Comparison of ENCODE assay signal across 1 cellular context in the genomic region with DNA sequence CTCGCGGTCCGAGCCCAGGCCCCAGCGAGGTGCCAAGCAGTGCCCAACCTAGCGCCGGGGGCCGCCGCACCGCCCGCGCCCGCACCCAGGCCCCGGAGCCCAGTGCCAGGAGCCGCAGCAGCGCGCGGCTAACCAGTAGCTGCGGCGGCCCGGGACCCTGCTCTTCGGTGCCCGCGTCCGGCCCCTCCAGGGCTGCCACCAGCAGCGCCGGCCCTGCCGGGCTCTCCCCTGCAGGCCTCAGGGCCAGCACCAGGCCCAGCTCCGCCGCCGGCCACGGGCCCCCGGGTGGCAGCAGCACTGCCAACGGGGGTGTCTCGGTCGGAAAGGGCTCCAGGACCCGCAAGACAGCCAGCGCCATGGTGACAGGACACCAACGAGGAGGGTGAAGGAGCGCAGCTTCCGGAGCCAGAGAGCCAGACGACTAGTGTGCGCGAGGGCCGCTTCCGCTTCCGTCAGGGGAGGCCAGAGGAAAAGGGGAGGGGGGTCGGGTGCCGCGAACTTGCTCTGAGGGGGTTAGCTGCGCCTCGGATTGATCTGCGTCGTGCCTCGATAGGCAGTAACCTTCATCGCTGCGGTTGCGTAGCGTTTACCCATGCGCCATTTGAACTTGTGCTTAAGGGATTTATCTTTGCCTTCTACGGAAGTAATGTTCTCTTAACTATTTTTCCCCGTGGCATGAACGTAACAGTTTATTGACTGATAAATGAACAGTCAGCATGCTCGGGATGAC.
A peak's percentile ranks its signal among the peaks of the same experiment; 100 is the strongest.
TF ChIP-seq lines count a peak whose summit lies in the region.

A gene with protein sequence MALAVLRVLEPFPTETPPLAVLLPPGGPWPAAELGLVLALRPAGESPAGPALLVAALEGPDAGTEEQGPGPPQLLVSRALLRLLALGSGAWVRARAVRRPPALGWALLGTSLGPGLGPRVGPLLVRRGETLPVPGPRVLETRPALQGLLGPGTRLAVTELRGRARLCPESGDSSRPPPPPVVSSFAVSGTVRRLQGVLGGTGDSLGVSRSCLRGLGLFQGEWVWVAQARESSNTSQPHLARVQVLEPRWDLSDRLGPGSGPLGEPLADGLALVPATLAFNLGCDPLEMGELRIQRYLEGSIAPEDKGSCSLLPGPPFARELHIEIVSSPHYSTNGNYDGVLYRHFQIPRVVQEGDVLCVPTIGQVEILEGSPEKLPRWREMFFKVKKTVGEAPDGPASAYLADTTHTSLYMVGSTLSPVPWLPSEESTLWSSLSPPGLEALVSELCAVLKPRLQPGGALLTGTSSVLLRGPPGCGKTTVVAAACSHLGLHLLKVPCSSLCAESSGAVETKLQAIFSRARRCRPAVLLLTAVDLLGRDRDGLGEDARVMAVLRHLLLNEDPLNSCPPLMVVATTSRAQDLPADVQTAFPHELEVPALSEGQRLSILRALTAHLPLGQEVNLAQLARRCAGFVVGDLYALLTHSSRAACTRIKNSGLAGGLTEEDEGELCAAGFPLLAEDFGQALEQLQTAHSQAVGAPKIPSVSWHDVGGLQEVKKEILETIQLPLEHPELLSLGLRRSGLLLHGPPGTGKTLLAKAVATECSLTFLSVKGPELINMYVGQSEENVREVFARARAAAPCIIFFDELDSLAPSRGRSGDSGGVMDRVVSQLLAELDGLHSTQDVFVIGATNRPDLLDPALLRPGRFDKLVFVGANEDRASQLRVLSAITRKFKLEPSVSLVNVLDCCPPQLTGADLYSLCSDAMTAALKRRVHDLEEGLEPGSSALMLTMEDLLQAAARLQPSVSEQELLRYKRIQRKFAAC (minus strand): TSS at position 389 of the 730 bp plus-strand sequence. CDS start 31 bp downstream, at position 358.

TF ChIP-seq in GM12878, 131 proteins besides CTCF, POLR2A, EP300 and RAD21 (continued from another document and continues in another):
- TF ChIP-seq, protein P1, sequence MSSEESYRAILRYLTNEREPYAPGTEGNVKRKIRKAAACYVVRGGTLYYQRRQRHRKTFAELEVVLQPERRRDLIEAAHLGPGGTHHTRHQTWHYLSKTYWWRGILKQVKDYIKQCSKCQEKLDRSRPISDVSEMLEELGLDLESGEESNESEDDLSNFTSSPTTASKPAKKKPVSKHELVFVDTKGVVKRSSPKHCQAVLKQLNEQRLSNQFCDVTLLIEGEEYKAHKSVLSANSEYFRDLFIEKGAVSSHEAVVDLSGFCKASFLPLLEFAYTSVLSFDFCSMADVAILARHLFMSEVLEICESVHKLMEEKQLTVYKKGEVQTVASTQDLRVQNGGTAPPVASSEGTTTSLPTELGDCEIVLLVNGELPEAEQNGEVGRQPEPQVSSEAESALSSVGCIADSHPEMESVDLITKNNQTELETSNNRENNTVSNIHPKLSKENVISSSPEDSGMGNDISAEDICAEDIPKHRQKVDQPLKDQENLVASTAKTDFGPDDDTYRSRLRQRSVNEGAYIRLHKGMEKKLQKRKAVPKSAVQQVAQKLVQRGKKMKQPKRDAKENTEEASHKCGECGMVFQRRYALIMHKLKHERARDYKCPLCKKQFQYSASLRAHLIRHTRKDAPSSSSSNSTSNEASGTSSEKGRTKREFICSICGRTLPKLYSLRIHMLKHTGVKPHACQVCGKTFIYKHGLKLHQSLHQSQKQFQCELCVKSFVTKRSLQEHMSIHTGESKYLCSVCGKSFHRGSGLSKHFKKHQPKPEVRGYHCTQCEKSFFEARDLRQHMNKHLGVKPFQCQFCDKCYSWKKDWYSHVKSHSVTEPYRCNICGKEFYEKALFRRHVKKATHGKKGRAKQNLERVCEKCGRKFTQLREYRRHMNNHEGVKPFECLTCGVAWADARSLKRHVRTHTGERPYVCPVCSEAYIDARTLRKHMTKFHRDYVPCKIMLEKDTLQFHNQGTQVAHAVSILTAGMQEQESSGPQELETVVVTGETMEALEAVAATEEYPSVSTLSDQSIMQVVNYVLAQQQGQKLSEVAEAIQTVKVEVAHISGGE (CRISPR knock-in tag; IDR thresholded peaks at IDR 0.05): no peak
- TF ChIP-seq POLR2AphosphoS5 (IDR thresholded peaks at IDR 0.05; ENCODE audit: low read length): peak; percentile 95
- TF ChIP-seq NFXL1 (IDR thresholded peaks at IDR 0.05; ENCODE audit: borderline replicate concordance): no peak
- TF ChIP-seq, protein P2, sequence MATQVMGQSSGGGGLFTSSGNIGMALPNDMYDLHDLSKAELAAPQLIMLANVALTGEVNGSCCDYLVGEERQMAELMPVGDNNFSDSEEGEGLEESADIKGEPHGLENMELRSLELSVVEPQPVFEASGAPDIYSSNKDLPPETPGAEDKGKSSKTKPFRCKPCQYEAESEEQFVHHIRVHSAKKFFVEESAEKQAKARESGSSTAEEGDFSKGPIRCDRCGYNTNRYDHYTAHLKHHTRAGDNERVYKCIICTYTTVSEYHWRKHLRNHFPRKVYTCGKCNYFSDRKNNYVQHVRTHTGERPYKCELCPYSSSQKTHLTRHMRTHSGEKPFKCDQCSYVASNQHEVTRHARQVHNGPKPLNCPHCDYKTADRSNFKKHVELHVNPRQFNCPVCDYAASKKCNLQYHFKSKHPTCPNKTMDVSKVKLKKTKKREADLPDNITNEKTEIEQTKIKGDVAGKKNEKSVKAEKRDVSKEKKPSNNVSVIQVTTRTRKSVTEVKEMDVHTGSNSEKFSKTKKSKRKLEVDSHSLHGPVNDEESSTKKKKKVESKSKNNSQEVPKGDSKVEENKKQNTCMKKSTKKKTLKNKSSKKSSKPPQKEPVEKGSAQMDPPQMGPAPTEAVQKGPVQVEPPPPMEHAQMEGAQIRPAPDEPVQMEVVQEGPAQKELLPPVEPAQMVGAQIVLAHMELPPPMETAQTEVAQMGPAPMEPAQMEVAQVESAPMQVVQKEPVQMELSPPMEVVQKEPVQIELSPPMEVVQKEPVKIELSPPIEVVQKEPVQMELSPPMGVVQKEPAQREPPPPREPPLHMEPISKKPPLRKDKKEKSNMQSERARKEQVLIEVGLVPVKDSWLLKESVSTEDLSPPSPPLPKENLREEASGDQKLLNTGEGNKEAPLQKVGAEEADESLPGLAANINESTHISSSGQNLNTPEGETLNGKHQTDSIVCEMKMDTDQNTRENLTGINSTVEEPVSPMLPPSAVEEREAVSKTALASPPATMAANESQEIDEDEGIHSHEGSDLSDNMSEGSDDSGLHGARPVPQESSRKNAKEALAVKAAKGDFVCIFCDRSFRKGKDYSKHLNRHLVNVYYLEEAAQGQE (IDR thresholded peaks at IDR 0.05; ENCODE audit: low read depth, low read length): no peak
- TF ChIP-seq KAT2A (conservative IDR thresholded peaks at IDR 0.05; ENCODE audit: control insufficient read depth, low read depth, low read length): no peak
- peak; percentile 88 for TF ChIP-seq RUNX3 (IDR thresholded peaks at IDR 0.05; ENCODE audit: low read length)
- TF ChIP-seq CREM (IDR thresholded peaks at IDR 0.05; ENCODE audit: low read depth): peak; percentile 72
- TF ChIP-seq RCOR1 (conservative IDR thresholded peaks at IDR 0.05; ENCODE audit: low read depth, low read length): no peak
- no peak for TF ChIP-seq SUPT20H (IDR thresholded peaks at IDR 0.05; ENCODE audit: borderline replicate concordance, control insufficient read depth, low read depth, low read length)
- no peak for TF ChIP-seq E2F4 (IDR thresholded peaks at IDR 0.05; ENCODE audit: low read depth, low read length)
- TF ChIP-seq ZNF687 (IDR thresholded peaks at IDR 0.05): peak; percentile 82
- peak; percentile 74; the same call in 1 of the 2 replicates for TF ChIP-seq CBFB (IDR thresholded peaks at IDR 0.05; ENCODE audit: low read depth)
- no peak for TF ChIP-seq CHD4 (IDR thresholded peaks at IDR 0.05)
- peak; percentile 32 for TF ChIP-seq SMAD1 (IDR thresholded peaks at IDR 0.05; ENCODE audit: low read depth, partially characterized antibody)
- TF ChIP-seq MEF2A (IDR thresholded peaks at IDR 0.05; ENCODE audit: insufficient read depth, low read depth, low read length): 0 out of 2 replicates have a peak, but pooled peaks have one; percentile 20
- TF ChIP-seq POLR2AphosphoS2 (IDR thresholded peaks at IDR 0.05; ENCODE audit: low read depth, low read length): peak; percentile 85
- TF ChIP-seq, protein P3, sequence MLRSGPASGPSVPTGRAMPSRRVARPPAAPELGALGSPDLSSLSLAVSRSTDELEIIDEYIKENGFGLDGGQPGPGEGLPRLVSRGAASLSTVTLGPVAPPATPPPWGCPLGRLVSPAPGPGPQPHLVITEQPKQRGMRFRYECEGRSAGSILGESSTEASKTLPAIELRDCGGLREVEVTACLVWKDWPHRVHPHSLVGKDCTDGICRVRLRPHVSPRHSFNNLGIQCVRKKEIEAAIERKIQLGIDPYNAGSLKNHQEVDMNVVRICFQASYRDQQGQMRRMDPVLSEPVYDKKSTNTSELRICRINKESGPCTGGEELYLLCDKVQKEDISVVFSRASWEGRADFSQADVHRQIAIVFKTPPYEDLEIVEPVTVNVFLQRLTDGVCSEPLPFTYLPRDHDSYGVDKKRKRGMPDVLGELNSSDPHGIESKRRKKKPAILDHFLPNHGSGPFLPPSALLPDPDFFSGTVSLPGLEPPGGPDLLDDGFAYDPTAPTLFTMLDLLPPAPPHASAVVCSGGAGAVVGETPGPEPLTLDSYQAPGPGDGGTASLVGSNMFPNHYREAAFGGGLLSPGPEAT (IDR thresholded peaks at IDR 0.05; ENCODE audit: low read depth): peak; percentile 56; the same call in 1 of the 2 replicates
- TF ChIP-seq FOXM1 (IDR thresholded peaks at IDR 0.05; ENCODE audit: low read depth, low read length): no peak
- no peak; a peak in 1 of 4 replicates for TF ChIP-seq IKZF2 (IDR thresholded peaks at IDR 0.05)
- no peak for TF ChIP-seq SRF (IDR thresholded peaks at IDR 0.05; ENCODE audit: low read depth in 2 of 2, low read length in 2 of 2)
- TF ChIP-seq TCF3 (IDR thresholded peaks at IDR 0.05; ENCODE audit: borderline replicate concordance, insufficient read depth, low read depth, low read length): no peak
- TF ChIP-seq STAT3 (IDR thresholded peaks at IDR 0.05; ENCODE audit: low read depth, low read length): no peak
- TF ChIP-seq NR2C1 (IDR thresholded peaks at IDR 0.05): peak; percentile 58; the same call in 1 of the 2 replicates
- TF ChIP-seq BHLHE40 (IDR thresholded peaks at IDR 0.05; ENCODE audit: borderline replicate concordance in 1 of 2, low read depth in 2 of 2, low read length in 1 of 2): 0 out of 4 replicates have a peak, but pooled peaks of 1 of the 2 experiments have one; percentile 4
- no peak for TF ChIP-seq JUND (IDR thresholded peaks at IDR 0.05; ENCODE audit: low read depth, low read length)
- peak; percentile 47; the same call in 1 of the 2 replicates for TF ChIP-seq IRF4 (IDR thresholded peaks at IDR 0.05; ENCODE audit: low read depth, low read length)
- TF ChIP-seq, protein P4, sequence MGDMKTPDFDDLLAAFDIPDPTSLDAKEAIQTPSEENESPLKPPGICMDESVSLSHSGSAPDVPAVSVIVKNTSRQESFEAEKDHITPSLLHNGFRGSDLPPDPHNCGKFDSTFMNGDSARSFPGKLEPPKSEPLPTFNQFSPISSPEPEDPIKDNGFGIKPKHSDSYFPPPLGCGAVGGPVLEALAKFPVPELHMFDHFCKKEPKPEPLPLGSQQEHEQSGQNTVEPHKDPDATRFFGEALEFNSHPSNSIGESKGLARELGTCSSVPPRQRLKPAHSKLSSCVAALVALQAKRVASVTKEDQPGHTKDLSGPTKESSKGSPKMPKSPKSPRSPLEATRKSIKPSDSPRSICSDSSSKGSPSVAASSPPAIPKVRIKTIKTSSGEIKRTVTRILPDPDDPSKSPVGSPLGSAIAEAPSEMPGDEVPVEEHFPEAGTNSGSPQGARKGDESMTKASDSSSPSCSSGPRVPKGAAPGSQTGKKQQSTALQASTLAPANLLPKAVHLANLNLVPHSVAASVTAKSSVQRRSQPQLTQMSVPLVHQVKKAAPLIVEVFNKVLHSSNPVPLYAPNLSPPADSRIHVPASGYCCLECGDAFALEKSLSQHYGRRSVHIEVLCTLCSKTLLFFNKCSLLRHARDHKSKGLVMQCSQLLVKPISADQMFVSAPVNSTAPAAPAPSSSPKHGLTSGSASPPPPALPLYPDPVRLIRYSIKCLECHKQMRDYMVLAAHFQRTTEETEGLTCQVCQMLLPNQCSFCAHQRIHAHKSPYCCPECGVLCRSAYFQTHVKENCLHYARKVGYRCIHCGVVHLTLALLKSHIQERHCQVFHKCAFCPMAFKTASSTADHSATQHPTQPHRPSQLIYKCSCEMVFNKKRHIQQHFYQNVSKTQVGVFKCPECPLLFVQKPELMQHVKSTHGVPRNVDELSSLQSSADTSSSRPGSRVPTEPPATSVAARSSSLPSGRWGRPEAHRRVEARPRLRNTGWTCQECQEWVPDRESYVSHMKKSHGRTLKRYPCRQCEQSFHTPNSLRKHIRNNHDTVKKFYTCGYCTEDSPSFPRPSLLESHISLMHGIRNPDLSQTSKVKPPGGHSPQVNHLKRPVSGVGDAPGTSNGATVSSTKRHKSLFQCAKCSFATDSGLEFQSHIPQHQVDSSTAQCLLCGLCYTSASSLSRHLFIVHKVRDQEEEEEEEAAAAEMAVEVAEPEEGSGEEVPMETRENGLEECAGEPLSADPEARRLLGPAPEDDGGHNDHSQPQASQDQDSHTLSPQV (IDR thresholded peaks at IDR 0.05): no peak
- no peak for TF ChIP-seq TBL1XR1 (IDR thresholded peaks at IDR 0.05; ENCODE audit: low read depth, low read length)
